Comparison of ENCODE assay signal across 10 cellular contexts in the genomic region with DNA sequence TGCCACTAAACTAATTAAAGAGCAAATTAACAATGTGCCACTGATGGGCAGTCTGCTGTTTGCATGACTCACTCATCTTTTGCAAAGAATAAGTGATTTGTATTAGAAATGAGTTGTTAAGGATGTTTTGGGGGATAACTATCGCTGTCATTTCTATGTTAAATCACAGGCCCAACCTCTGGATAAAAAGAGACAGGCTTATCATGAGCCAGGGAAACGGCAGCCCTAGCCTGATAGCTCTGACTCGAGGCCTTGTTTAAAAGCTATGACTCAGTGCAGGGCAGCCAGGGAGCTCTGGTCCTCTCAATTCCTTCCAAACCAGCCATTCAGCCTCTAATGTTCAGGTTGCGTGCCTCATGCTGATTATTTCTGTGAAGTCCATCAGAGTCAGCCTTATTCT.
DNase-seq lines count a peak whose midpoint lies in the region; ATAC-seq and TF ChIP-seq lines count a peak whose summit lies in the region.
"Had no signal": no experiment of that assay in that cellular context is flagged by ENCODE, and none has a peak within 500 bp of the region (broad histone marks: within the 10 kb centered on the region; RNA-seq: fewer than 3 reads in every experiment).

No MANE protein-coding gene starts in this region.

- H3K9me3 Mint-ChIP-seq in activated naive CD4-positive, alpha-beta T cell treated with anti-CD3 and anti-CD28 coated beads, Interleukin-2, amount 10 ng/mL, durations not matched to agents 7 days and 5 days = no peaks in the 10 kb centered on the region
- H3K9me3 Mint-ChIP-seq: dendritic cell treated with granulocyte-macrophage colony-stimulating factor and Interleukin-4, amounts not matched to agents 40 ng/mL and 50 ng/mL, for 4 days had no signal

- DNase-seq in COLO829 (ENCODE audit: low spot score) (peak; percentile 90), NCI-H748 treated with DMSO at 0.1 percent for 48 hours (lab: John Stamatoyannopoulos, UW) (peak; percentile 53), epithelial cell of esophagus (ENCODE audit: low read depth) (peak; percentile 36), mesenchymal stem cell (peak; percentile 89)
- DNase-seq in effector memory CD4-positive, alpha-beta T cell = no peak
- DNase-seq in activated naive CD4-positive, alpha-beta T cell treated with anti-CD3 and anti-CD28 coated beads, Interleukin-2, amount 10 ng/mL, durations not matched to agents 7 days and 5 days = no peak
- DNase-seq: NCI-H774 had no signal

- H3K4me1 ChIP-seq in mesenchymal stem cell (ENCODE audit: control insufficient read depth, insufficient read depth, low read depth, low read length) = no peaks in the 10 kb centered on the region
- no peaks in the 10 kb centered on the region for H3K4me1 ChIP-seq in effector memory CD4-positive, alpha-beta T cell (ENCODE audit: control insufficient read depth, insufficient read depth, low read length, poor library complexity, severe bottlenecking)

- no peaks in the 10 kb centered on the region for H3K27me3 Mint-ChIP-seq in activated naive CD4-positive, alpha-beta T cell treated with anti-CD3 and anti-CD28 coated beads, Interleukin-2, amount 10 ng/mL, durations not matched to agents 7 days and 5 days

- H3K36me3 ChIP-seq in mesenchymal stem cell (ENCODE audit: control insufficient read depth in 1 of 2, insufficient read depth in 2 of 2, low read depth in 1 of 2, low read length in 2 of 2) = no peaks in the 10 kb centered on the region
- H3K36me3 ChIP-seq in effector memory CD4-positive, alpha-beta T cell (ENCODE audit: control insufficient read depth, insufficient read depth, low read length) = no peaks in the 10 kb centered on the region

- H2BK12ac ChIP-seq in mesenchymal stem cell (ENCODE audit: low read length in 2 of 2) = no peak overlapping the region

- H3K9me3 ChIP-seq in mesenchymal stem cell (ENCODE audit: control insufficient read depth, low read length) = no peaks in the 10 kb centered on the region
- no peaks in the 10 kb centered on the region for H3K9me3 ChIP-seq in effector memory CD4-positive, alpha-beta T cell (ENCODE audit: control insufficient read depth, low read length)

- H3K14ac ChIP-seq in mesenchymal stem cell (ENCODE audit: low read length in 2 of 2) = no peak overlapping the region

- H3K27ac ChIP-seq in mesenchymal stem cell (ENCODE audit: low read length, poor library complexity, severe bottlenecking) = no peak overlapping the region
- H3K27ac ChIP-seq in effector memory CD4-positive, alpha-beta T cell (ENCODE audit: insufficient read depth, low read length, poor library complexity, severe bottlenecking) = no peak overlapping the region

- no peak overlapping the region for H3K4ac ChIP-seq in mesenchymal stem cell (ENCODE audit: low read depth in 1 of 2, low read length in 2 of 2)

- no peak overlapping the region for H2BK5ac ChIP-seq in mesenchymal stem cell (ENCODE audit: low read depth, low read length, poor library complexity, severe bottlenecking)

- H3K4me3 ChIP-seq in epithelial cell of esophagus (ENCODE audit: low read length) = no peak overlapping the region
- H3K4me3 ChIP-seq in mesenchymal stem cell (ENCODE audit: insufficient read depth in 1 of 2, low read depth in 1 of 2, low read length in 2 of 2) = no peak overlapping the region
- no peak overlapping the region for H3K4me3 ChIP-seq in effector memory CD4-positive, alpha-beta T cell (ENCODE audit: insufficient read depth, low read depth, low read length, poor library complexity, severe bottlenecking)

- no peak overlapping the region for H3K4me3 Mint-ChIP-seq in activated naive CD4-positive, alpha-beta T cell treated with anti-CD3 and anti-CD28 coated beads, Interleukin-2, amount 10 ng/mL, durations not matched to agents 7 days and 5 days
- H3K4me3 Mint-ChIP-seq: dendritic cell treated with granulocyte-macrophage colony-stimulating factor and Interleukin-4, amounts not matched to agents 40 ng/mL and 50 ng/mL, for 4 days had no signal

- no peak overlapping the region for H3K18ac ChIP-seq in mesenchymal stem cell (ENCODE audit: low read depth in 1 of 2, low read length in 2 of 2)

- H3K9ac ChIP-seq in mesenchymal stem cell (ENCODE audit: low read length) = peak overlapping the region; percentile 46

- no peak overlapping the region for H4K91ac ChIP-seq in mesenchymal stem cell (ENCODE audit: low read length)

- WGBS in mesenchymal stem cell = 23% methylated on average over 3 of the region's 4 CpGs

- H2AFZ ChIP-seq in mesenchymal stem cell (ENCODE audit: low read depth, low read length) = no peak overlapping the region

- no peak overlapping the region for H3K4me2 ChIP-seq in mesenchymal stem cell (ENCODE audit: low read length, poor library complexity, severe bottlenecking)

- ATAC-seq in HG03457 (IDR thresholded peaks at IDR 0.05; ENCODE audit: unreplicated experiment) (no peak), HG02973 (IDR thresholded peaks at IDR 0.05; ENCODE audit: unreplicated experiment) (no peak)

- no peak overlapping the region for H4K8ac ChIP-seq in mesenchymal stem cell (ENCODE audit: low read length)

- H3K27ac Mint-ChIP-seq in activated naive CD4-positive, alpha-beta T cell treated with anti-CD3 and anti-CD28 coated beads, Interleukin-2, amount 10 ng/mL, durations not matched to agents 7 days and 5 days = no peak overlapping the region
- H3K27ac Mint-ChIP-seq: dendritic cell treated with granulocyte-macrophage colony-stimulating factor and Interleukin-4, amounts not matched to agents 40 ng/mL and 50 ng/mL, for 4 days had no signal

- H3K4me1 Mint-ChIP-seq in activated naive CD4-positive, alpha-beta T cell treated with anti-CD3 and anti-CD28 coated beads, Interleukin-2, amount 10 ng/mL, durations not matched to agents 7 days and 5 days = no peaks in the 10 kb centered on the region

- H2BK15ac ChIP-seq in mesenchymal stem cell (ENCODE audit: low read depth, poor library complexity, severe bottlenecking) = no peak overlapping the region

- H2BK120ac ChIP-seq in mesenchymal stem cell (ENCODE audit: low read depth, low read length) = no peak overlapping the region

- H3K23ac ChIP-seq in mesenchymal stem cell (ENCODE audit: low read length in 2 of 2) = no peak overlapping the region

- CTCF ChIA-PET in activated naive CD4-positive, alpha-beta T cell treated with anti-CD3 and anti-CD28 coated beads, Interleukin-2, amount 10 ng/mL, durations not matched to agents 7 days and 5 days (lab: Charles Lee) = no interaction called here

- H3K27me3 ChIP-seq in mesenchymal stem cell (ENCODE audit: control insufficient read depth in 1 of 2, insufficient read depth in 1 of 2, low read length in 2 of 2) = no peaks in the 10 kb centered on the region
- no peaks in the 10 kb centered on the region for H3K27me3 ChIP-seq in effector memory CD4-positive, alpha-beta T cell (replicated peaks; ENCODE audit: control insufficient read depth, insufficient read depth, low read length, poor library complexity, severe bottlenecking)

- TF ChIP-seq CTCF in epithelial cell of esophagus (IDR thresholded peaks at IDR 0.05; ENCODE audit: insufficient read depth, low read depth, low read length, missing control alignments) = no peak

- H3K79me1 ChIP-seq in mesenchymal stem cell (replicated peaks; ENCODE audit: low read length, poor library complexity, severe bottlenecking) = no peaks in the 10 kb centered on the region

- H3K36me3 Mint-ChIP-seq in activated naive CD4-positive, alpha-beta T cell treated with anti-CD3 and anti-CD28 coated beads, Interleukin-2, amount 10 ng/mL, durations not matched to agents 7 days and 5 days = no peaks in the 10 kb centered on the region

- H2AK5ac ChIP-seq in mesenchymal stem cell (ENCODE audit: low read length, severe bottlenecking) = no peak overlapping the region

Comparison
In these comparisons a context has a peak if more than half of its experiments do, and no peak if none do; other contexts are left out.
1. DNase-seq: peak in COLO829 (single experiment), NCI-H748 treated with DMSO at 0.1 percent for 48 hours (single experiment), epithelial cell of esophagus (single experiment) and mesenchymal stem cell (single experiment); none in effector memory CD4-positive, alpha-beta T cell (0 of 3) and activated naive CD4-positive, alpha-beta T cell treated with anti-CD3 and anti-CD28 coated beads, Interleukin-2, amount 10 ng/mL, durations not matched to agents 7 days and 5 days (single experiment).